Comparison of ENCODE assay signal across 1 cellular context in the genomic region with DNA sequence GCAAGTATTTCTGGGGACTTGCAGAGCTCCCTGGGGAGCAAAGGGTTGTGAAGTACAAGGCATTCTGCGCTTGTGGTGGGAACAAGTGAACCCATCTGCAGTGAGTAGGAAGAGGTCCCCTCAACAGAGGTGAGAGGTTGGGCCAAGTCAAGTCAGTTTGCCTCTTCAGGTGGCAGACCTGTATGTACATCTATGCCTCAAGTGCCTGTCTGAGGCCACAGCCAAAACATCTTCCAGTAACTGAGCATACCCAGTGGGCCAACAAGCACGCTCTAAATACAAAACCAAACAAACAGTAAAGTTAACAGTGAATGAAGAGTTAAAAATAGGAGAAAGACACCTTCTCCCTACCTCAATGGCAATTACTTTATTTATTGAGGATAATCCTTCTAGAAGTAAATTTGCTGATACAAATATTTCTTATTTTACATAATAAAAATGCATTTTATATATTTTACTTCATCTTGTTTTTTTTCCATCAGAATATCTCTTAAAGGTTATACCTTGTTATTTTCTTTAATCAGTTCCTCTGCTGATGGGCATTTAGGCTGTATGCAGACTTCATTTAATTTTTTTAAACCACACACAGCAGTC.
TF ChIP-seq lines count a peak whose summit lies in the region.

No MANE protein-coding gene starts in this region.

TF ChIP-seq in GM23338, 12 proteins besides CTCF, POLR2A, EP300 and RAD21 (continued from another document):
- TF ChIP-seq, protein P1, sequence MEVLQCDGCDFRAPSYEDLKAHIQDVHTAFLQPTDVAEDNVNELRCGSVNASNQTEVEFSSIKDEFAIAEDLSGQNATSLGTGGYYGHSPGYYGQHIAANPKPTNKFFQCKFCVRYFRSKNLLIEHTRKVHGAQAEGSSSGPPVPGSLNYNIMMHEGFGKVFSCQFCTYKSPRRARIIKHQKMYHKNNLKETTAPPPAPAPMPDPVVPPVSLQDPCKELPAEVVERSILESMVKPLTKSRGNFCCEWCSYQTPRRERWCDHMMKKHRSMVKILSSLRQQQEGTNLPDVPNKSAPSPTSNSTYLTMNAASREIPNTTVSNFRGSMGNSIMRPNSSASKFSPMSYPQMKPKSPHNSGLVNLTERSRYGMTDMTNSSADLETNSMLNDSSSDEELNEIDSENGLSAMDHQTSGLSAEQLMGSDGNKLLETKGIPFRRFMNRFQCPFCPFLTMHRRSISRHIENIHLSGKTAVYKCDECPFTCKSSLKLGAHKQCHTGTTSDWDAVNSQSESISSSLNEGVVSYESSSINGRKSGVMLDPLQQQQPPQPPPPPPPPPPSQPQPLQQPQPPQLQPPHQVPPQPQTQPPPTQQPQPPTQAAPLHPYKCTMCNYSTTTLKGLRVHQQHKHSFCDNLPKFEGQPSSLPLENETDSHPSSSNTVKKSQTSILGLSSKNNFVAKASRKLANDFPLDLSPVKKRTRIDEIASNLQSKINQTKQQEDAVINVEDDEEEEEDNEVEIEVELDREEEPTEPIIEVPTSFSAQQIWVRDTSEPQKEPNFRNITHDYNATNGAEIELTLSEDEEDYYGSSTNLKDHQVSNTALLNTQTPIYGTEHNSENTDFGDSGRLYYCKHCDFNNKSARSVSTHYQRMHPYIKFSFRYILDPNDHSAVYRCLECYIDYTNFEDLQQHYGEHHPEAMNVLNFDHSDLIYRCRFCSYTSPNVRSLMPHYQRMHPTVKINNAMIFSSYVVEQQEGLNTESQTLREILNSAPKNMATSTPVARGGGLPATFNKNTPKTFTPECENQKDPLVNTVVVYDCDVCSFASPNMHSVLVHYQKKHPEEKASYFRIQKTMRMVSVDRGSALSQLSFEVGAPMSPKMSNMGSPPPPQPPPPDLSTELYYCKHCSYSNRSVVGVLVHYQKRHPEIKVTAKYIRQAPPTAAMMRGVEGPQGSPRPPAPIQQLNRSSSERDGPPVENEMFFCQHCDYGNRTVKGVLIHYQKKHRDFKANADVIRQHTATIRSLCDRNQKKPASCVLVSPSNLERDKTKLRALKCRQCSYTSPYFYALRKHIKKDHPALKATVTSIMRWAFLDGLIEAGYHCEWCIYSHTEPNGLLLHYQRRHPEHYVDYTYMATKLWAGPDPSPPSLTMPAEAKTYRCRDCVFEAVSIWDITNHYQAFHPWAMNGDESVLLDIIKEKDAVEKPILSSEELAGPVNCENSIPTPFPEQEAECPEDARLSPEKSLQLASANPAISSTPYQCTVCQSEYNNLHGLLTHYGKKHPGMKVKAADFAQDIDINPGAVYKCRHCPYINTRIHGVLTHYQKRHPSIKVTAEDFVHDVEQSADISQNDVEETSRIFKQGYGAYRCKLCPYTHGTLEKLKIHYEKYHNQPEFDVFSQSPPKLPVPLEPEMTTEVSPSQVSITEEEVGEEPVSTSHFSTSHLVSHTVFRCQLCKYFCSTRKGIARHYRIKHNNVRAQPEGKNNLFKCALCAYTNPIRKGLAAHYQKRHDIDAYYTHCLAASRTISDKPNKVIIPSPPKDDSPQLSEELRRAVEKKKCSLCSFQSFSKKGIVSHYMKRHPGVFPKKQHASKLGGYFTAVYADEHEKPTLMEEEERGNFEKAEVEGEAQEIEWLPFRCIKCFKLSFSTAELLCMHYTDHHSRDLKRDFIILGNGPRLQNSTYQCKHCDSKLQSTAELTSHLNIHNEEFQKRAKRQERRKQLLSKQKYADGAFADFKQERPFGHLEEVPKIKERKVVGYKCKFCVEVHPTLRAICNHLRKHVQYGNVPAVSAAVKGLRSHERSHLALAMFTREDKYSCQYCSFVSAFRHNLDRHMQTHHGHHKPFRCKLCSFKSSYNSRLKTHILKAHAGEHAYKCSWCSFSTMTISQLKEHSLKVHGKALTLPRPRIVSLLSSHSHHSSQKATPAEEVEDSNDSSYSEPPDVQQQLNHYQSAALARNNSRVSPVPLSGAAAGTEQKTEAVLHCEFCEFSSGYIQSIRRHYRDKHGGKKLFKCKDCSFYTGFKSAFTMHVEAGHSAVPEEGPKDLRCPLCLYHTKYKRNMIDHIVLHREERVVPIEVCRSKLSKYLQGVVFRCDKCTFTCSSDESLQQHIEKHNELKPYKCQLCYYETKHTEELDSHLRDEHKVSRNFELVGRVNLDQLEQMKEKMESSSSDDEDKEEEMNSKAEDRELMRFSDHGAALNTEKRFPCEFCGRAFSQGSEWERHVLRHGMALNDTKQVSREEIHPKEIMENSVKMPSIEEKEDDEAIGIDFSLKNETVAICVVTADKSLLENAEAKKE (CRISPR knock-in tag; IDR thresholded peaks at IDR 0.05) = no peak
